8 cellular contexts compared by ENCODE assay signal in the genomic region with DNA sequence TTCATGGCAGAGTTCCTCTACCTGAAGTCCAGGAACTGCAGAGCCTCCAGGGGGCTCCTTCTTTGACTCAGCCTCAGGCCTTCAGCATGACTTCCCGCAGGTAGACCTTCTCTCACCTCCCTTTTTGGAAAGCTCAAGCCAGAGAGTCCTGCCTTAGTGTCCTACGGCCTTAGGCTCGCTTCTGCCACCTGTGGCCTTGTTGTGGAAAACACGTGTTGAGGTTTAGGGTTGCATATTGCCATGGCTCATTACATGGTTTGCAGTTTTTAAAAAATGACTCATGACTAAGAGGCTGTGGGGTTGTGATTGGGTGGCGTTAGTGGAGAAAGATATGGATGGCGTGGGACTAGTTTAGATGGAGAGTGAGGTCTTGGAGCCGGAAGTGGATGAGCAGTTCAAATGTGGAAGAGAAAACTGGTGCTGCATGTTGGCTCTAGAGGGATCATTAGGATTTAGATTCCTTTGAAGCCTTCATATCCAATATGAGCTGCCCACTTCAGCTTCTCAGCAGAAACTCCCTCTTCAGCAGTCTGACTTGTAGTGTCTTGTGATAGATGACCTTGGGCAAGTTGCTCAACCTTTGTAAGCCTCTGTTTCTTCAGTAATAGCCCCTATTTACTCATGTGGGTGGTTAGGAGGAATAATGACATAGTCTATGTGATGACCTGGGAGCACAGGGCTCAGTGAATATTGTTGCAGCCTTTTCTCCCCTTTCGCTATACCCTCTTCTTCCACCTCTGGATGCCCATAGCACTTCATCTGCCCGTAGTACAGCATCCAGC. TPM values are rescaled to one million over a fixed set of nuclear protein-coding genes. Genes with fewer than 3 reads are reported as not detected.
DNase-seq lines count a peak whose midpoint lies in the region; ATAC-seq and TF ChIP-seq lines count a peak whose summit lies in the region.

No MANE protein-coding gene starts in this region.

- H3K4me3 ChIP-seq in foreskin fibroblast (ENCODE audit: low read depth in 1 of 2, low read length in 2 of 2): no peak overlapping the region

- ATAC-seq in GM21423 (IDR thresholded peaks at IDR 0.05; ENCODE audit: unreplicated experiment) (peak; percentile 57), HG03571 (IDR thresholded peaks at IDR 0.05; ENCODE audit: unreplicated experiment) (peak; percentile 60)
- peak; percentile 78 for ATAC-seq in stimulated activated naive CD8-positive, alpha-beta T cell treated with anti-CD3 and anti-CD28 coated beads, Interleukin-15, Interleukin-2, amounts not matched to agents 100 U/mL and 50 U/mL, for 24 hours

- in situ Hi-C loops in SK-MEL-5 (cut with HindIII; ENCODE audit: low pct_unique_long_range_greater_than_20kb, low sequenced_read_pairs): no loop called here

- DNase-seq in NCI-H2196 (lab: John Stamatoyannopoulos, UW; ENCODE audit: unreplicated experiment) (peak; percentile 46), NCI-H2196 treated with DMSO at 0.1 percent for 48 hours (lab: John Stamatoyannopoulos, UW; ENCODE audit: unreplicated experiment) (no peak), SK-MEL-5 (ENCODE audit: low read depth, low spot score) (peak; percentile 37), foreskin fibroblast (peak in 1 of 2 donors; percentile 44), GOT3 (lab: John Stamatoyannopoulos, UW) (no peak)
- DNase-seq in stimulated activated naive CD8-positive, alpha-beta T cell treated with anti-CD3 and anti-CD28 coated beads, Interleukin-15, Interleukin-2, amounts not matched to agents 100 U/mL and 50 U/mL, for 24 hours: peak; percentile 20

- peak; percentile 15 for TF ChIP-seq CTCF in foreskin fibroblast (IDR thresholded peaks at IDR 0.05; ENCODE audit: low read depth, low read length)

RNA-seq across cellular contexts. Expression of gene FGGY, which starts 6.5 kb away (rescaled TPM):
- 11.3 and 12.0 TPM in 2 replicates for total RNA-seq in SK-MEL-5 (2014; rRNA removed; shearing (Covaris generic))
- 4.0 and 7.1 TPM in 2 replicates for polyA plus RNA-seq in SK-MEL-5 (2015; cell fraction: cytosol; rRNA removed)
- polyA plus RNA-seq in SK-MEL-5 (2015; cell fraction: nucleus; rRNA removed): 7.8 and 14.6 TPM in 2 replicates

Comparison
In these comparisons a context has a peak if more than half of its experiments do, and no peak if none do; other contexts are left out.
1. DNase-seq: peak in NCI-H2196 (single experiment), SK-MEL-5 (single experiment) and stimulated activated naive CD8-positive, alpha-beta T cell treated with anti-CD3 and anti-CD28 coated beads, Interleukin-15, Interleukin-2, amounts not matched to agents 100 U/mL and 50 U/mL, for 24 hours (single experiment); none in NCI-H2196 treated with DMSO at 0.1 percent for 48 hours (single experiment) and GOT3 (single experiment).
2. Peak in every context shown above with its lines, with median percentiles within 50 percentile points of each other: ATAC-seq.